In genomic region chr2:219662566-219662965, GRCh38 we compare ENCODE assay signal across 1 cellular context.
TF ChIP-seq lines count a peak whose summit lies in the region.

No MANE protein-coding gene starts in this region.

TF ChIP-seq in HepG2, 621 proteins besides CTCF, POLR2A, EP300 and RAD21:
- TF ChIP-seq ZNF225 (CRISPR knock-in tag; IDR thresholded peaks at IDR 0.05): no peak
TF ChIP-seq in HepG2: peak in this region for 0.
